In the genomic region with DNA sequence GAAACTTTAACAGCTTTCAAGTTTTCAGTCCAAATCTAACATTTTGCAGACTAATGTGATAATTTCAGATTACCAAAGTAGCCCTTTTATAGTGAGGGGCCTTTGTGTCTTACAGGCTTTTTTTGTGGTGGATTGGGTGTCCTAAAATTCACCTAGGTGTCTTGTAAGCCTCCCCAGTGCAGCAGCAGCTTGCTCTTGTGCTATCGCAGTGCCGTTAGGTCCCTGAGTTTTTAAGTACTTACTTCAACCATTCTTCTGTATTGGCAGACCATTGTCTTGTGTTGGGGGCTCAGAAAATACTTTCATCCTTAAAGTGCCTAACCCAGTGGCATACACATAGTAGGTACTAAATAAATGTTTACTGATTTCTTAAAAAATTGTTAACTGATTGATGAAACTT, we compare ENCODE assay signal across 1 cellular context.
TF ChIP-seq lines count a peak whose summit lies in the region.

No MANE protein-coding gene starts in this region.

TF ChIP-seq in HepG2, 621 proteins besides CTCF, POLR2A, EP300 and RAD21:
- no peak for TF ChIP-seq HNRNPUL1 (IDR thresholded peaks at IDR 0.05; ENCODE audit: low read depth, low read length)
- 0 out of 2 replicates have a peak, but pooled peaks have one; percentile 0 for TF ChIP-seq KAT7 (CRISPR knock-in tag; IDR thresholded peaks at IDR 0.05; ENCODE audit: borderline replicate concordance)
